In genomic region chr6:163402616-163403015, GRCh38 we compare ENCODE assay signal across 1 cellular context.
TF ChIP-seq lines count a peak whose summit lies in the region.

No MANE protein-coding gene starts in this region.

TF ChIP-seq in H1, 55 proteins besides CTCF, POLR2A, EP300 and RAD21:
- no peak for TF ChIP-seq SUZ12 (IDR thresholded peaks at IDR 0.05; ENCODE audit: low read length)
- TF ChIP-seq POU5F1 (IDR thresholded peaks at IDR 0.05; ENCODE audit: low read depth, low read length) = no peak
- TF ChIP-seq TAF7 (optimal IDR thresholded peaks at IDR 0.05; ENCODE audit: borderline replicate concordance, low read depth, low read length) = no peak
- no peak for TF ChIP-seq BRCA1 (IDR thresholded peaks at IDR 0.05; ENCODE audit: low read depth, low read length)
- TF ChIP-seq TEAD4 (IDR thresholded peaks at IDR 0.05; ENCODE audit: low read depth, low read length) = no peak
- TF ChIP-seq SIRT6 (IDR thresholded peaks at IDR 0.05; ENCODE audit: low read length) = no peak
- TF ChIP-seq HDAC2 (IDR thresholded peaks at IDR 0.05; ENCODE audit: borderline replicate concordance in 1 of 2, low read depth in 2 of 2, low read length in 2 of 2) = no peak
- no peak for TF ChIP-seq SIX5 (IDR thresholded peaks at IDR 0.05; ENCODE audit: low read depth, low read length)
- TF ChIP-seq KDM4A (IDR thresholded peaks at IDR 0.05; ENCODE audit: low read depth, low read length, severe bottlenecking) = no peak
- no peak for TF ChIP-seq EZH2 (IDR thresholded peaks at IDR 0.05; ENCODE audit: low read depth, low read length, severe bottlenecking)
- no peak for TF ChIP-seq EGR1 (IDR thresholded peaks at IDR 0.05; ENCODE audit: borderline replicate concordance, low read depth, low read length)
- no peak for TF ChIP-seq CTBP2 (IDR thresholded peaks at IDR 0.05; ENCODE audit: borderline replicate concordance, insufficient read depth, insufficient read length, low read length)
- TF ChIP-seq CEBPB (IDR thresholded peaks at IDR 0.05; ENCODE audit: low read depth, low read length) = no peak
- TF ChIP-seq CREB1 (IDR thresholded peaks at IDR 0.05) = no peak
- no peak for TF ChIP-seq SIN3A (conservative IDR thresholded peaks at IDR 0.05 in 1 of 2, IDR thresholded peaks at IDR 0.05 in 1 of 2; ENCODE audit: low read depth in 1 of 2, low read length in 2 of 2)
- TF ChIP-seq FOSL1 (IDR thresholded peaks at IDR 0.05; ENCODE audit: insufficient read depth, low read depth, low read length) = no peak
- TF ChIP-seq CBX5 (IDR thresholded peaks at IDR 0.05; ENCODE audit: low read depth, low read length) = no peak
- no peak for TF ChIP-seq E2F6 (IDR thresholded peaks at IDR 0.05)
